32 cellular contexts compared by ENCODE assay signal in the genomic region with DNA sequence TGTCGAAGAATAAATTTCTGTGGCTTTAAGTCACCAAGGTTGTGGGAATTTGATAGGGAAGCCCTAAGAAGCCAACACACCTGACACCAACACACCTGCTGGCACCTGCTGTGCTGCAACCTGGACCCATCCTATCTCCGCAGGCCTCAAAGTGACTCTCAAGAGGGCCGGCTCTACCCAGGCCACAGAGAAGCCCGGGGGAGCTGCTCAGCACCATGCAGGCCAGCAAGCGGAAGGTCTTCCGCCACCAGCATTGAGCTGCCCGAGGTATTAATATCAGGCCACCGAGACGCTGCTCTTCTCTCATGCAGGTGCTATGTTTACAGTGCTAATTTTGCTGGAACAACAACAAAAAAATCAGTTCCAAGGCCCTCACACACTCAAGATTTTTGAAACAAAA. TPM values are rescaled to one million over a fixed set of nuclear protein-coding genes. Genes with fewer than 3 reads are reported as not detected.
"Had no signal": no experiment of that assay in that cellular context is flagged by ENCODE, and none has a peak within 500 bp of the region (broad histone marks: within the 10 kb centered on the region; RNA-seq: fewer than 3 reads in every experiment).

No MANE protein-coding gene starts in this region.

- H3K4me1 ChIP-seq: colonic mucosa, gastrocnemius medialis, heart right ventricle, left lung had no signal

- H3K4me3 Mint-ChIP-seq: dendritic cell treated with granulocyte-macrophage colony-stimulating factor and Interleukin-4, amounts not matched to agents 40 ng/mL and 50 ng/mL, for 4 days; effector memory CD8-positive, alpha-beta T cell; endodermal cell; memory B cell; mesothelial cell of epicardium; naive B cell had no signal

- H3K4me3 ChIP-seq: colonic mucosa, esophagus squamous epithelium, gastrocnemius medialis, heart right ventricle, left lung, mucosa of descending colon had no signal

- H3K36me3 Mint-ChIP-seq: memory B cell, mesothelial cell of epicardium, naive B cell had no signal

- DNase-seq: colonic mucosa; cortex of kidney; effector CD8-positive, alpha-beta T cell; effector memory CD8-positive, alpha-beta T cell; endodermal cell; erythroblast; esophagus squamous epithelium; foreskin fibroblast; foreskin melanocyte; gastrocnemius medialis; glutamatergic neuron; heart right ventricle; hippocampal formation; left cardiac atrium; left lung; left ventricle myocardium superior; mammary epithelial cell; mesendoderm; mucosa of descending colon; naive B cell had no signal

- H3K9me3 Mint-ChIP-seq: dendritic cell treated with granulocyte-macrophage colony-stimulating factor and Interleukin-4, amounts not matched to agents 40 ng/mL and 50 ng/mL, for 4 days; effector memory CD8-positive, alpha-beta T cell; endodermal cell; memory B cell; mesothelial cell of epicardium; naive B cell had no signal

- H3K27ac ChIP-seq: colonic mucosa, epithelial cell of prostate, esophagus squamous epithelium, gastrocnemius medialis, heart right ventricle, left lung had no signal

- H3K27ac Mint-ChIP-seq: dendritic cell treated with granulocyte-macrophage colony-stimulating factor and Interleukin-4, amounts not matched to agents 40 ng/mL and 50 ng/mL, for 4 days; effector memory CD8-positive, alpha-beta T cell; endodermal cell; memory B cell; mesothelial cell of epicardium; naive B cell had no signal

- ATAC-seq: effector memory CD8-positive, alpha-beta T cell; esophagus mucosa; gastrocnemius medialis; heart right ventricle; left cardiac atrium; left lung; left ventricle myocardium superior; mucosa of descending colon had no signal

- H3K4me1 Mint-ChIP-seq: endodermal cell, mesothelial cell of epicardium, naive B cell had no signal

- H3K36me3 ChIP-seq: colonic mucosa, esophagus squamous epithelium, gastrocnemius medialis, heart right ventricle, left lung had no signal

- H3K27me3 ChIP-seq: colonic mucosa, gastrocnemius medialis had no signal

RNA-seq across cellular contexts. Expression of gene CD33, which starts 32.2 kb away (rescaled TPM):
- total RNA-seq: dermis microvascular lymphatic vessel endothelial cell, endodermal cell, glomerular endothelial cell, kidney epithelial cell, mammary epithelial cell, mesothelial cell of epicardium, myocyte had no signal

RNA-seq across cellular contexts. Expression of gene SIGLEC7, which starts 50.6 kb away (rescaled TPM):
- total RNA-seq: endodermal cell, glomerular endothelial cell, kidney epithelial cell, lower leg skin, mammary epithelial cell, mesothelial cell of epicardium, myocyte had no signal
- polyA plus RNA-seq: keratinocyte, mammary epithelial cell had no signal

RNA-seq across cellular contexts. Expression of gene SIGLECL1, which starts 58.2 kb away (rescaled TPM):
- total RNA-seq: colonic mucosa, dermis microvascular lymphatic vessel endothelial cell, endodermal cell, esophagus mucosa, esophagus squamous epithelium, gastrocnemius medialis, glomerular endothelial cell, heart right ventricle, left cardiac atrium, left lung, left ventricle myocardium superior, lower leg skin, lung, mammary epithelial cell, mesothelial cell of epicardium, mucosa of descending colon, myocyte had no signal
- polyA plus RNA-seq: heart right ventricle, keratinocyte, mammary epithelial cell had no signal
